In genomic region chr16:57635266-57636097, GRCh38 we compare ENCODE assay signal across 19 cellular contexts. TPM values are rescaled to one million over a fixed set of nuclear protein-coding genes. Genes with fewer than 3 reads are reported as not detected.
A peak's percentile ranks its signal among the peaks of the same experiment; 100 is the strongest.
DNase-seq lines count a peak whose midpoint lies in the region; ATAC-seq, FAIRE-seq and TF ChIP-seq lines count a peak whose summit lies in the region.
"Had no signal": no experiment of that assay in that cellular context is flagged by ENCODE, and none has a peak within 500 bp of the region (broad histone marks: within the 10 kb centered on the region; RNA-seq: fewer than 3 reads in every experiment).

No MANE protein-coding gene starts in this region.

- ATAC-seq in GM23338 (peak; percentile 7; the same call in 1 of the 3 replicates), body of pancreas (peak; percentile 75), left colon (peak; percentile 93), HG02759 (IDR thresholded peaks at IDR 0.05; ENCODE audit: unreplicated experiment) (no peak)
- ATAC-seq: activated naive CD4-positive, alpha-beta T cell treated with anti-CD3 and anti-CD28 coated beads, Interleukin-2, amount 50 U/mL, for 72 hours had no signal

- no peak for TF ChIP-seq POLR2A in body of pancreas (IDR thresholded peaks at IDR 0.05)

- no peaks in the 10 kb centered on the region for H3K36me3 Mint-ChIP-seq in GM23338 (ENCODE audit: low read depth)
- H3K36me3 Mint-ChIP-seq: activated naive CD4-positive, alpha-beta T cell treated with anti-CD3 and anti-CD28 coated beads, Interleukin-2, amount 50 U/mL, for 72 hours had no signal

- TF ChIP-seq CTCF in GM23338 (conservative IDR thresholded peaks at IDR 0.05; ENCODE audit: low read depth in 2 of 2) (no peak), body of pancreas (IDR thresholded peaks at IDR 0.05) (no peak)

- FAIRE-seq in small intestine (lab: Jason Lieb, UNC): no peak
- FAIRE-seq: frontal cortex had no signal

- no peak overlapping the region for H3K4me2 ChIP-seq in GM23338

- no peak overlapping the region for H3K4me3 Mint-ChIP-seq in GM23338
- H3K4me3 Mint-ChIP-seq: HFFc6 had no signal

- H3K27ac Mint-ChIP-seq in GM23338: no peak overlapping the region
- H3K27ac Mint-ChIP-seq: activated naive CD4-positive, alpha-beta T cell treated with anti-CD3 and anti-CD28 coated beads, Interleukin-2, amount 50 U/mL, for 72 hours; HFFc6 had no signal

- H3K4me1 ChIP-seq in GM23338 (ENCODE audit: insufficient read depth) (no peaks in the 10 kb centered on the region; the same call in 1 of the 2 replicates), body of pancreas (peaks cover 89% of the 10 kb centered on the region), small intestine (ENCODE audit: control insufficient read depth in 2 of 2, insufficient read depth in 1 of 2, low read depth in 1 of 2, low read length in 1 of 2) (peaks cover 0 to 8% of the 10 kb centered on the region in 2 donors)

- H3K36me3 ChIP-seq in GM23338 (ENCODE audit: insufficient read depth) (no peaks in the 10 kb centered on the region), body of pancreas (replicated peaks in 1 of 2; ENCODE audit: insufficient read depth in 1 of 2, low read depth in 2 of 2) (no peaks in the 10 kb centered on the region), small intestine (ENCODE audit: control insufficient read depth in 2 of 2, insufficient read depth in 2 of 2, low read length in 2 of 2) (no peaks in the 10 kb centered on the region)
- H3K36me3 ChIP-seq: cardiac muscle cell had no signal

- H3K27me3 ChIP-seq in GM23338 (ENCODE audit: insufficient read depth) (no peaks in the 10 kb centered on the region), body of pancreas (no peaks in the 10 kb centered on the region), small intestine (ENCODE audit: control insufficient read depth in 2 of 2, insufficient read depth in 2 of 2, low read length in 2 of 2) (no peaks in the 10 kb centered on the region)
- H3K27me3 ChIP-seq: cardiac muscle cell had no signal

- H2AFZ ChIP-seq in GM23338: no peak overlapping the region
- H2AFZ ChIP-seq: parathyroid adenoma had no signal

- H3K27ac ChIP-seq in GM23338 (ENCODE audit: low read depth) (no peak overlapping the region), body of pancreas (peak overlapping the region; percentile 12 to 64 (median 50)), small intestine (ENCODE audit: low read depth in 1 of 2, low read length in 1 of 2) (peak overlapping the region; percentile 78 to 81)
- H3K27ac ChIP-seq: cardiac muscle cell had no signal

- H3K4me1 Mint-ChIP-seq in GM23338: peaks cover 14% of the 10 kb centered on the region

- no peaks in the 10 kb centered on the region for H4K20me1 ChIP-seq in GM23338 (replicated peaks; ENCODE audit: insufficient read depth)

- H3K27me3 Mint-ChIP-seq in GM23338 (ENCODE audit: insufficient read depth, low read depth, poor library complexity): peaks cover 19% of the 10 kb centered on the region

- no peaks in the 10 kb centered on the region for H3K9me3 Mint-ChIP-seq in GM23338
- H3K9me3 Mint-ChIP-seq: activated naive CD4-positive, alpha-beta T cell treated with anti-CD3 and anti-CD28 coated beads, Interleukin-2, amount 50 U/mL, for 72 hours; HFFc6 had no signal

- DNase-seq in GM23338 (ENCODE audit: low spot score) (no peak), body of pancreas (peak; percentile 62 to 80 (median 68)), left colon (peak; percentile 82 to 84), small intestine (peak; percentile 94), pons (ENCODE audit: low spot score) (no peak), NCI-H345 (lab: John Stamatoyannopoulos, UW) (no peak), glomerular visceral epithelial cell (ENCODE audit: extremely low spot score) (no peak)
- DNase-seq: activated T-cell treated with anti-CD3 and anti-CD28 coated beads, Interleukin-2, amount 50 U/mL, for 1 hour; AML-193; DMS53; HFFc6; NCI-H146; stimulated activated naive CD4-positive, alpha-beta T cell treated with Interleukin-2 at 50 U/mL for 16 hours had no signal

- no peaks in the 10 kb centered on the region for H3K9me2 ChIP-seq in GM23338 (ENCODE audit: insufficient read depth)

- H3K4me3 ChIP-seq in GM23338 (no peak overlapping the region), body of pancreas (no peak overlapping the region), small intestine (ENCODE audit: low read depth in 1 of 2, low read length in 2 of 2) (no peak overlapping the region)
- H3K4me3 ChIP-seq: cardiac muscle cell had no signal

- no peaks in the 10 kb centered on the region for H3F3A ChIP-seq in GM23338 (replicated peaks; ENCODE audit: low read depth)

- H3K9me3 ChIP-seq in body of pancreas: no peaks in the 10 kb centered on the region
- no peaks in the 10 kb centered on the region for H3K9me3 ChIP-seq in small intestine (ENCODE audit: control insufficient read depth, low read depth)

- intact Hi-C loops in body of pancreas (cut with DNase I) (no loop called here), left colon (cut with DNase I, micrococcal nuclease) (no loop called here)

- WGBS in body of pancreas, 2 donors: 31 to 49% methylated on average over 7 to 16 of the region's 16 CpGs
- WGBS in small intestine, 3 donors: 17 to 50% (median 34%) methylated on average over 16 of the region's 16 CpGs

- H3K79me2 ChIP-seq in GM23338 (replicated peaks; ENCODE audit: insufficient read depth): no peaks in the 10 kb centered on the region

TF ChIP-seq in GM23338, 12 proteins besides CTCF, POLR2A, EP300 and RAD21 (continues in another document):
- TF ChIP-seq JUNB (IDR thresholded peaks at IDR 0.05; ENCODE audit: unreplicated experiment): no peak
- no peak for TF ChIP-seq ZNF114 (CRISPR knock-in tag; IDR thresholded peaks at IDR 0.05)
- TF ChIP-seq POLR2AphosphoS5 (IDR thresholded peaks at IDR 0.05; ENCODE audit: low read depth): no peak
- TF ChIP-seq NANOG (IDR thresholded peaks at IDR 0.05; ENCODE audit: borderline replicate concordance): no peak
- TF ChIP-seq EZH2 (IDR thresholded peaks at IDR 0.05; ENCODE audit: low read depth, unreplicated experiment): no peak

RNA-seq across cellular contexts. Expression of gene ADGRG1, which starts 7.1 kb away (rescaled TPM):
- total RNA-seq in GM23338 (2014; rRNA removed; shearing (Covaris generic)): 0.12 and 0.14 TPM in 2 replicates
- polyA plus RNA-seq in GM23338 (2016; fragmentation: Nextera tagmentation; extraction: Ambion mirVana) (0.09 and 0.47 TPM in 2 replicates), small intestine (10 to 100 TPM in 1 of 3 donors, 1 to 10 TPM in 2; 4.1 to 47.8 (median 4.2) TPM)
- total RNA-seq in body of pancreas (10 to 100 TPM; 53.7 to 61.6 TPM), left colon (100 to 1,000 TPM in 1 of 2 donors, 10 to 100 TPM in 1; 81.2 to 111 TPM)
- total RNA-seq: cardiac muscle cell had no signal

RNA-seq across cellular contexts. Expression of gene ADGRG3, which starts 32.6 kb away (rescaled TPM):
- total RNA-seq in GM23338 (2014; rRNA removed; shearing (Covaris generic)): not detected in 2 replicates
- not detected in 2 replicates for polyA plus RNA-seq in GM23338 (2016; fragmentation: Nextera tagmentation; extraction: Ambion mirVana)
- total RNA-seq in body of pancreas: 1 to 10 TPM; 2.0 to 6.0 TPM
- total RNA-seq in left colon: 1 to 10 TPM in 1 of 2 donors, under 1 TPM in 1; 0.98 to 1.4 TPM
- 1 to 10 TPM in 1 of 3 donors, under 1 TPM in 2; 0.45 to 8.6 (median 0.81) TPM for polyA plus RNA-seq in small intestine
- total RNA-seq: cardiac muscle cell, frontal cortex, HFFc6 had no signal
- polyA plus RNA-seq: cardiac muscle cell had no signal

RNA-seq across cellular contexts. Expression of gene DRC7, which starts 59.1 kb away (rescaled TPM):
- total RNA-seq in GM23338 (2014; rRNA removed; shearing (Covaris generic)): not detected in 2 replicates
- not detected in 2 replicates for polyA plus RNA-seq in GM23338 (2016; fragmentation: Nextera tagmentation; extraction: Ambion mirVana)
- 1 to 10 TPM in 1 of 2 donors, not detected in 1; 1.3 TPM for total RNA-seq in body of pancreas
- not detected for total RNA-seq in left colon
- not detected for polyA plus RNA-seq in small intestine
- total RNA-seq: activated naive CD4-positive, alpha-beta T cell treated with anti-CD3 and anti-CD28 coated beads, Interleukin-2, amount 50 U/mL, for 72 hours; HFFc6; NCI-H460 had no signal

Comparison
In these comparisons a context has a peak if more than half of its experiments do, and no peak if none do; other contexts are left out.
1. DNase-seq: peak in body of pancreas (4 of 4), left colon (2 of 2) and small intestine (single experiment); none in GM23338 (single experiment), pons (single experiment), NCI-H345 (single experiment) and glomerular visceral epithelial cell (single experiment).
2. RNA of gene ADGRG1, which starts 7.1 kb away (total RNA-seq): 81.2 to 111 TPM in left colon and 53.7 to 61.6 TPM in body of pancreas; 0.12 to 0.14 TPM in GM23338; every median in the first group is over 10 times any median in the second.